20 cellular contexts compared by ENCODE assay signal in genomic region chr12:46468159-46468558, GRCh38.
DNase-seq lines count a peak whose midpoint lies in the region; ATAC-seq and TF ChIP-seq lines count a peak whose summit lies in the region.
"Had no signal": no experiment of that assay in that cellular context is flagged by ENCODE, and none has a peak within 500 bp of the region (broad histone marks: within the 10 kb centered on the region; RNA-seq: fewer than 3 reads in every experiment).

No MANE protein-coding gene starts in this region.

- no peak for ATAC-seq in PC-3
- ATAC-seq in left colon = peak; percentile 88
- ATAC-seq in upper lobe of right lung = peak; percentile 64
- no peak for ATAC-seq in WTC11
- no peak for ATAC-seq in GM21360 (IDR thresholded peaks at IDR 0.05; ENCODE audit: unreplicated experiment)
- ATAC-seq: activated CD8-positive, alpha-beta memory T cell treated with anti-CD3 and anti-CD28 coated beads, Interleukin-2, amount 10 ng/mL, durations not matched to agents 7 days and 5 days had no signal

- H3F3A ChIP-seq in PC-3 (ENCODE audit: low read length, unreplicated experiment) = peaks cover 3% of the 10 kb centered on the region

- TF ChIP-seq CTCF in PC-3 (conservative IDR thresholded peaks at IDR 0.05; ENCODE audit: low read depth, low read length) (no peak), choroid plexus epithelial cell (conservative IDR thresholded peaks at IDR 0.05; ENCODE audit: low read depth, low read length) (no peak), upper lobe of right lung (IDR thresholded peaks at IDR 0.05) (no peak), WTC11 (IDR thresholded peaks at IDR 0.05) (no peak)

- no TSS peak for BruUV-seq in PC-3 (replicated peaks; lab: Mats Ljungman, UMichigan)

- DNase-seq in PC-3 (peak; percentile 58), choroid plexus epithelial cell (ENCODE audit: low read depth) (peak; percentile 69), left colon (peak in 1 of 2 donors; percentile 31), upper lobe of right lung (no peak), WTC11 (ENCODE audit: low spot score) (no peak), NCI-H345 (lab: John Stamatoyannopoulos, UW) (no peak)
- DNase-seq: activated CD8-positive, alpha-beta memory T cell treated with anti-CD3 and anti-CD28 coated beads, Interleukin-2, amount 10 ng/mL, durations not matched to agents 7 days and 5 days; esophagus squamous epithelium; hippocampal formation; KBM-7; kidney glomerular epithelial cell; NCI-H1092; NCI-H2107; NCI-H774 had no signal

- no peaks in the 10 kb centered on the region for H3K27me3 ChIP-seq in PC-3 (ENCODE audit: low read length)
- no peaks in the 10 kb centered on the region for H3K27me3 ChIP-seq in upper lobe of right lung
- H3K27me3 ChIP-seq: adrenal gland, BLaER1, esophagus squamous epithelium had no signal

- no peak overlapping the region for H3K4me2 ChIP-seq in PC-3 (ENCODE audit: low read length)
- H3K4me2 ChIP-seq: BLaER1 had no signal

- peaks cover 17% of the 10 kb centered on the region for H3K9me3 Mint-ChIP-seq in WTC11

- POLR2A ChIA-PET in PC-3 (lab: Charles Lee; ENCODE audit: unreplicated experiment) = no interaction called here
- POLR2A ChIA-PET in WTC11 (lab: Charles Lee) = no interaction called here

- CTCF ChIA-PET in PC-3 (lab: Charles Lee) = no interaction called here
- CTCF ChIA-PET in WTC11 (lab: Charles Lee) = no interaction called here

- no peak overlapping the region for H3K27ac ChIP-seq in PC-3 (ENCODE audit: low read length)
- no peak overlapping the region for H3K27ac ChIP-seq in upper lobe of right lung
- H3K27ac ChIP-seq: adrenal gland, BLaER1, esophagus squamous epithelium, skin epidermis had no signal

- no peaks in the 10 kb centered on the region for H4K20me1 ChIP-seq in PC-3 (ENCODE audit: low read length)
- H4K20me1 ChIP-seq: BLaER1 had no signal

- H3K79me2 ChIP-seq in PC-3 (ENCODE audit: low read length) = no peaks in the 10 kb centered on the region

- H3K4me3 Mint-ChIP-seq in WTC11 = no peak overlapping the region
- H3K4me3 Mint-ChIP-seq: activated CD8-positive, alpha-beta memory T cell treated with anti-CD3 and anti-CD28 coated beads, Interleukin-2, amount 10 ng/mL, durations not matched to agents 7 days and 5 days; T-helper 1 cell treated with Interleukin-12 subunit alpha and Interleukin-12 subunit beta and Interleukin-4 antibody, amounts not matched to agents 30 μg/mL and 1 μg/mL, for 36 hours had no signal

- peaks cover 17% of the 10 kb centered on the region for H3K36me3 Mint-ChIP-seq in WTC11

- no peak overlapping the region for H3K27ac Mint-ChIP-seq in WTC11
- H3K27ac Mint-ChIP-seq: activated CD8-positive, alpha-beta memory T cell treated with anti-CD3 and anti-CD28 coated beads, Interleukin-2, amount 10 ng/mL, durations not matched to agents 7 days and 5 days; T-helper 1 cell treated with Interleukin-12 subunit alpha and Interleukin-12 subunit beta and Interleukin-4 antibody, amounts not matched to agents 30 μg/mL and 1 μg/mL, for 36 hours had no signal

- H3K27me3 Mint-ChIP-seq in WTC11 (ENCODE audit: low read depth) = no peaks in the 10 kb centered on the region
- H3K27me3 Mint-ChIP-seq: activated CD8-positive, alpha-beta memory T cell treated with anti-CD3 and anti-CD28 coated beads, Interleukin-2, amount 10 ng/mL, durations not matched to agents 7 days and 5 days had no signal

- H3K4me1 Mint-ChIP-seq in WTC11 = peaks cover 22% of the 10 kb centered on the region

- peaks cover 42% of the 10 kb centered on the region for H3K4me1 ChIP-seq in PC-3 (ENCODE audit: insufficient read depth, low read length)
- H3K4me1 ChIP-seq in upper lobe of right lung = peaks cover 9% of the 10 kb centered on the region

- intact Hi-C loops in PC-3 (cut with micrococcal nuclease) = no loop called here
- intact Hi-C loops in left colon (cut with DNase I, micrococcal nuclease) = no loop called here
- intact Hi-C loops in upper lobe of right lung (cut with DNase I) = no loop called here

- H3K4me3 ChIP-seq in PC-3 (ENCODE audit: low read length) = no peak overlapping the region
- H3K4me3 ChIP-seq in choroid plexus epithelial cell (ENCODE audit: low read depth, low read length) = no peak overlapping the region
- no peak overlapping the region for H3K4me3 ChIP-seq in upper lobe of right lung
- H3K4me3 ChIP-seq: adrenal gland, BLaER1, coronary artery, esophagus squamous epithelium, skin epidermis had no signal

- no peak overlapping the region for H2AFZ ChIP-seq in PC-3 (ENCODE audit: low read length)

- no peak overlapping the region for H3K9ac ChIP-seq in PC-3 (ENCODE audit: low read length)
- H3K9ac ChIP-seq: BLaER1 had no signal

- H3K9me3 ChIP-seq in PC-3 (ENCODE audit: low read length) = 0 out of 2 replicates have a peak, but pooled peaks cover 5% of the 10 kb centered on the region
- H3K9me3 ChIP-seq in upper lobe of right lung = no peaks in the 10 kb centered on the region
- H3K9me3 ChIP-seq: adrenal gland, BLaER1, esophagus squamous epithelium had no signal

- H3K36me3 ChIP-seq in PC-3 (ENCODE audit: low read depth, low read length) = 0 out of 2 replicates have a peak, but pooled peaks cover 2% of the 10 kb centered on the region
- no peaks in the 10 kb centered on the region for H3K36me3 ChIP-seq in upper lobe of right lung
- H3K36me3 ChIP-seq: adrenal gland, BLaER1, esophagus squamous epithelium had no signal

- H3K9me2 ChIP-seq in PC-3 (replicated peaks; ENCODE audit: low read length) = no peaks in the 10 kb centered on the region

TF ChIP-seq in WTC11, 78 proteins besides CTCF, POLR2A, EP300 and RAD21:
- TF ChIP-seq IRF2 (CRISPR knock-in tag; IDR thresholded peaks at IDR 0.05; ENCODE audit: borderline replicate concordance, low read depth) (no peak), JUN (CRISPR knock-in tag; IDR thresholded peaks at IDR 0.05) (no peak), USF1 (CRISPR knock-in tag; IDR thresholded peaks at IDR 0.05) (no peak), GABPB1 (CRISPR knock-in tag; IDR thresholded peaks at IDR 0.05) (no peak), SOX15 (CRISPR knock-in tag; IDR thresholded peaks at IDR 0.05) (no peak), E2F1 (CRISPR knock-in tag; IDR thresholded peaks at IDR 0.05) (no peak), SP1 (CRISPR knock-in tag; conservative IDR thresholded peaks at IDR 0.05) (no peak)

Comparison
In these comparisons a context has a peak if more than half of its experiments do, and no peak if none do; other contexts are left out.
1. ATAC-seq: peak in left colon (single experiment) and upper lobe of right lung (single experiment); none in PC-3 (single experiment), WTC11 (single experiment) and GM21360 (single experiment).
2. DNase-seq: peak in PC-3 (single experiment) and choroid plexus epithelial cell (single experiment); none in upper lobe of right lung (single experiment), WTC11 (single experiment) and NCI-H345 (single experiment).